1 cellular context compared by ENCODE assay signal in genomic region chr17:15213381-15214087, GRCh38.
TF ChIP-seq lines count a peak whose summit lies in the region.

No MANE protein-coding gene starts in this region.

TF ChIP-seq in HepG2, 621 proteins besides CTCF, POLR2A, EP300 and RAD21:
- no peak for TF ChIP-seq MXI1 (IDR thresholded peaks at IDR 0.05; ENCODE audit: borderline replicate concordance, low read depth, low read length)
- no peak for TF ChIP-seq ARNTL (CRISPR knock-in tag; IDR thresholded peaks at IDR 0.05)
- no peak for TF ChIP-seq ZNF17 (CRISPR knock-in tag; IDR thresholded peaks at IDR 0.05)
- TF ChIP-seq, protein P1, sequence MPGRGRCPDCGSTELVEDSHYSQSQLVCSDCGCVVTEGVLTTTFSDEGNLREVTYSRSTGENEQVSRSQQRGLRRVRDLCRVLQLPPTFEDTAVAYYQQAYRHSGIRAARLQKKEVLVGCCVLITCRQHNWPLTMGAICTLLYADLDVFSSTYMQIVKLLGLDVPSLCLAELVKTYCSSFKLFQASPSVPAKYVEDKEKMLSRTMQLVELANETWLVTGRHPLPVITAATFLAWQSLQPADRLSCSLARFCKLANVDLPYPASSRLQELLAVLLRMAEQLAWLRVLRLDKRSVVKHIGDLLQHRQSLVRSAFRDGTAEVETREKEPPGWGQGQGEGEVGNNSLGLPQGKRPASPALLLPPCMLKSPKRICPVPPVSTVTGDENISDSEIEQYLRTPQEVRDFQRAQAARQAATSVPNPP (CRISPR knock-in tag; IDR thresholded peaks at IDR 0.05), result no peak
- no peak for TF ChIP-seq TBX3 (IDR thresholded peaks at IDR 0.05; ENCODE audit: borderline replicate concordance)
